Comparison of ENCODE assay signal across 1 cellular context in genomic region chr10:103548581-103549348, GRCh38.
TF ChIP-seq lines count a peak whose summit lies in the region.

No MANE protein-coding gene starts in this region.

TF ChIP-seq in SK-N-SH, 30 proteins besides CTCF, POLR2A, EP300 and RAD21 (continued from another document):
- TF ChIP-seq, protein P1, sequence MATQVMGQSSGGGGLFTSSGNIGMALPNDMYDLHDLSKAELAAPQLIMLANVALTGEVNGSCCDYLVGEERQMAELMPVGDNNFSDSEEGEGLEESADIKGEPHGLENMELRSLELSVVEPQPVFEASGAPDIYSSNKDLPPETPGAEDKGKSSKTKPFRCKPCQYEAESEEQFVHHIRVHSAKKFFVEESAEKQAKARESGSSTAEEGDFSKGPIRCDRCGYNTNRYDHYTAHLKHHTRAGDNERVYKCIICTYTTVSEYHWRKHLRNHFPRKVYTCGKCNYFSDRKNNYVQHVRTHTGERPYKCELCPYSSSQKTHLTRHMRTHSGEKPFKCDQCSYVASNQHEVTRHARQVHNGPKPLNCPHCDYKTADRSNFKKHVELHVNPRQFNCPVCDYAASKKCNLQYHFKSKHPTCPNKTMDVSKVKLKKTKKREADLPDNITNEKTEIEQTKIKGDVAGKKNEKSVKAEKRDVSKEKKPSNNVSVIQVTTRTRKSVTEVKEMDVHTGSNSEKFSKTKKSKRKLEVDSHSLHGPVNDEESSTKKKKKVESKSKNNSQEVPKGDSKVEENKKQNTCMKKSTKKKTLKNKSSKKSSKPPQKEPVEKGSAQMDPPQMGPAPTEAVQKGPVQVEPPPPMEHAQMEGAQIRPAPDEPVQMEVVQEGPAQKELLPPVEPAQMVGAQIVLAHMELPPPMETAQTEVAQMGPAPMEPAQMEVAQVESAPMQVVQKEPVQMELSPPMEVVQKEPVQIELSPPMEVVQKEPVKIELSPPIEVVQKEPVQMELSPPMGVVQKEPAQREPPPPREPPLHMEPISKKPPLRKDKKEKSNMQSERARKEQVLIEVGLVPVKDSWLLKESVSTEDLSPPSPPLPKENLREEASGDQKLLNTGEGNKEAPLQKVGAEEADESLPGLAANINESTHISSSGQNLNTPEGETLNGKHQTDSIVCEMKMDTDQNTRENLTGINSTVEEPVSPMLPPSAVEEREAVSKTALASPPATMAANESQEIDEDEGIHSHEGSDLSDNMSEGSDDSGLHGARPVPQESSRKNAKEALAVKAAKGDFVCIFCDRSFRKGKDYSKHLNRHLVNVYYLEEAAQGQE (IDR thresholded peaks at IDR 0.05; ENCODE audit: low read depth, low read length), result no peak
- no peak for TF ChIP-seq GATA2 (CRISPR knock-in tag; IDR thresholded peaks at IDR 0.05)
- no peak for TF ChIP-seq RFX5 (IDR thresholded peaks at IDR 0.05; ENCODE audit: low read length)
- no peak for TF ChIP-seq SIN3A (IDR thresholded peaks at IDR 0.05; ENCODE audit: borderline replicate concordance, low read depth, low read length)
TF ChIP-seq in SK-N-SH: peak in this region for 0.
